In the genomic region with DNA sequence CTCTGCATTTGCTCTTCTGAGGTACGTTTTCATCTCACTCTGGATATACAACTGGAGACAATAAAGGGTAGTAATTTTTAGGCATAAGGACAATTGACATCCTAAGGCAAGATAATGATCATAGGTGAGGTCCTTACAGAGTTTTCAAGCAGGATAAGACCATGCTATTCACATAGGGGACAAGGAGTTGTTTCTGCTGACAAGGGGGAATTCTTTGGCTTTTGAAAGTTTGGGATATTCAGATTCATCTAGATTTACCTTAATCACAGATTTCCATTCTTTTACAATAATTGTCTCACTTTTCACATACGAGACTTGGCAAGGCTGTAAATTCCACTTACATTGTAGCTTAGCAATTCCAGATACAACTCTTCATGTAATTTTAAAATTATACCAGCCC, we compare ENCODE assay signal across 2 cellular contexts.
TF ChIP-seq lines count a peak whose summit lies in the region.

No MANE protein-coding gene starts in this region.

TF ChIP-seq in HepG2, 621 proteins besides CTCF, POLR2A, EP300 and RAD21:
- TF ChIP-seq ZNF253 (CRISPR knock-in tag; IDR thresholded peaks at IDR 0.05; ENCODE audit: borderline replicate concordance) (no peak), ZNF24 (IDR thresholded peaks at IDR 0.05) (no peak), SKIL (CRISPR knock-in tag; IDR thresholded peaks at IDR 0.05; ENCODE audit: borderline replicate concordance) (no peak), MAFF (IDR thresholded peaks at IDR 0.05; ENCODE audit: low read depth, low read length) (peak; percentile 49; the same call in 1 of the 2 replicates), ZFP82 (CRISPR knock-in tag; IDR thresholded peaks at IDR 0.05; ENCODE audit: borderline replicate concordance) (no peak), TEAD3 (CRISPR knock-in tag; optimal IDR thresholded peaks at IDR 0.05; ENCODE audit: borderline replicate concordance) (no peak), MXI1 (IDR thresholded peaks at IDR 0.05; ENCODE audit: borderline replicate concordance, low read depth, low read length) (no peak), ZBTB14 (CRISPR knock-in tag; IDR thresholded peaks at IDR 0.05) (no peak), MAFK (conservative IDR thresholded peaks at IDR 0.05 in 1 of 2, IDR thresholded peaks at IDR 0.05 in 1 of 2; ENCODE audit: low read length in 2 of 2) (peak; percentile 18 to 72; a peak in 2 of 4 replicates), HMGXB3 (CRISPR knock-in tag; IDR thresholded peaks at IDR 0.05; ENCODE audit: borderline replicate concordance) (no peak), ZNF138 (CRISPR knock-in tag; IDR thresholded peaks at IDR 0.05; ENCODE audit: low read depth) (no peak), HES4 (CRISPR knock-in tag; IDR thresholded peaks at IDR 0.05; ENCODE audit: borderline replicate concordance) (no peak)
- TF ChIP-seq, protein P1, sequence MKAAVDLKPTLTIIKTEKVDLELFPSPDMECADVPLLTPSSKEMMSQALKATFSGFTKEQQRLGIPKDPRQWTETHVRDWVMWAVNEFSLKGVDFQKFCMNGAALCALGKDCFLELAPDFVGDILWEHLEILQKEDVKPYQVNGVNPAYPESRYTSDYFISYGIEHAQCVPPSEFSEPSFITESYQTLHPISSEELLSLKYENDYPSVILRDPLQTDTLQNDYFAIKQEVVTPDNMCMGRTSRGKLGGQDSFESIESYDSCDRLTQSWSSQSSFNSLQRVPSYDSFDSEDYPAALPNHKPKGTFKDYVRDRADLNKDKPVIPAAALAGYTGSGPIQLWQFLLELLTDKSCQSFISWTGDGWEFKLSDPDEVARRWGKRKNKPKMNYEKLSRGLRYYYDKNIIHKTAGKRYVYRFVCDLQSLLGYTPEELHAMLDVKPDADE (CRISPR knock-in tag; IDR thresholded peaks at IDR 0.05), result no peak
- TF ChIP-seq, protein P2, sequence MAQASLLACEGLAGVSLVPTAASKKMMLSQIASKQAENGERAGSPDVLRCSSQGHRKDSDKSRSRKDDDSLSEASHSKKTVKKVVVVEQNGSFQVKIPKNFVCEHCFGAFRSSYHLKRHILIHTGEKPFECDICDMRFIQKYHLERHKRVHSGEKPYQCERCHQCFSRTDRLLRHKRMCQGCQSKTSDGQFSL (CRISPR knock-in tag; IDR thresholded peaks at IDR 0.05), result no peak
TF ChIP-seq in HepG2: peak in this region for 2.

TF ChIP-seq in IMR-90, 13 proteins besides CTCF, POLR2A, EP300 and RAD21:
- TF ChIP-seq RFX5 (IDR thresholded peaks at IDR 0.05; ENCODE audit: low read depth, low read length) (no peak), FOS (IDR thresholded peaks at IDR 0.05; ENCODE audit: low read depth, low read length) (no peak), MAFK (IDR thresholded peaks at IDR 0.05; ENCODE audit: low read depth, low read length) (peak; percentile 62; the same call in 1 of the 2 replicates), MXI1 (IDR thresholded peaks at IDR 0.05; ENCODE audit: borderline replicate concordance, low read depth, low read length) (no peak)
- TF ChIP-seq, protein P3, sequence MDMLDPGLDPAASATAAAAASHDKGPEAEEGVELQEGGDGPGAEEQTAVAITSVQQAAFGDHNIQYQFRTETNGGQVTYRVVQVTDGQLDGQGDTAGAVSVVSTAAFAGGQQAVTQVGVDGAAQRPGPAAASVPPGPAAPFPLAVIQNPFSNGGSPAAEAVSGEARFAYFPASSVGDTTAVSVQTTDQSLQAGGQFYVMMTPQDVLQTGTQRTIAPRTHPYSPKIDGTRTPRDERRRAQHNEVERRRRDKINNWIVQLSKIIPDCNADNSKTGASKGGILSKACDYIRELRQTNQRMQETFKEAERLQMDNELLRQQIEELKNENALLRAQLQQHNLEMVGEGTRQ (IDR thresholded peaks at IDR 0.05; ENCODE audit: low read depth, low read length), result no peak
